ENCODE assay signal across 8 cellular contexts in genomic region chr1:181038399-181038873, GRCh38. TPM values are rescaled to one million over a fixed set of nuclear protein-coding genes. Genes with fewer than 3 reads are reported as not detected.
DNase-seq lines count a peak whose midpoint lies in the region; FAIRE-seq and TF ChIP-seq lines count a peak whose summit lies in the region.

No MANE protein-coding gene starts in this region.

- intact Hi-C loops in MCF 10A (cut with micrococcal nuclease), result loop anchor here (1.0 to 5.0 kb wide), 4 partner anchors 52 to 156 kb away; no protein-coding TSS in a partner anchor

- H3K27ac Mint-ChIP-seq in MCF 10A (ENCODE audit: low read depth, unreplicated experiment), result no peak overlapping the region

- no peaks in the 10 kb centered on the region for H3K27me3 Mint-ChIP-seq in MCF 10A (ENCODE audit: insufficient read depth, unreplicated experiment)

- H3K79me2 ChIP-seq in DOHH2 (ENCODE audit: control insufficient read depth, low read length), result peaks cover 25% of the 10 kb centered on the region
- H3K79me2 ChIP-seq in keratinocyte (ENCODE audit: control insufficient read depth, insufficient read depth, low read length), result peaks cover 3% of the 10 kb centered on the region

- POLR2A ChIA-PET in MCF 10A (lab: Yijun Ruan, JAX), result interaction anchor here (1.9 to 13.9 kb wide), 5 partner anchors 16 to 104 kb away, joined by 6 to 309 read pairs (median 67); partner anchors contain the start of genes IER5 and STX6

- no peaks in the 10 kb centered on the region for H3K9me2 ChIP-seq in DOHH2 (replicated peaks; ENCODE audit: control insufficient read depth, low read length)

- H3K9me3 ChIP-seq in DOHH2 (ENCODE audit: control insufficient read depth, insufficient read depth, low read length), result no peaks in the 10 kb centered on the region
- H3K9me3 ChIP-seq in keratinocyte (ENCODE audit: control insufficient read depth, low read depth, low read length), result no peaks in the 10 kb centered on the region

- H3K9ac ChIP-seq in keratinocyte (ENCODE audit: control insufficient read depth, extremely low read depth, insufficient read depth, low read length), result no peak overlapping the region

- H4K20me1 ChIP-seq in DOHH2 (ENCODE audit: control insufficient read depth, insufficient read depth, low read depth, low read length), result no peaks in the 10 kb centered on the region
- no peaks in the 10 kb centered on the region for H4K20me1 ChIP-seq in keratinocyte (ENCODE audit: control insufficient read depth, extremely low read depth, insufficient read depth, low read length)

- H3K9me1 ChIP-seq in keratinocyte (ENCODE audit: control insufficient read depth, extremely low read depth, insufficient read depth, low read length), result no peaks in the 10 kb centered on the region

- no peaks in the 10 kb centered on the region for H3F3A ChIP-seq in DOHH2 (ENCODE audit: control insufficient read depth, insufficient read depth)

- no peak overlapping the region for H2AFZ ChIP-seq in keratinocyte (ENCODE audit: control insufficient read depth, low read length)

- H3K4me1 Mint-ChIP-seq in MCF 10A (ENCODE audit: insufficient read depth, unreplicated experiment), result peaks cover 60% of the 10 kb centered on the region

- CTCF ChIA-PET in MCF 10A (lab: Yijun Ruan, JAX), result interaction anchor here (0.6 to 8.5 kb wide), 19 partner anchors 10 to 127 kb away, joined by 3 to 135 read pairs (median 4); partner anchors contain the start of gene STX6

- no peaks in the 10 kb centered on the region for H3K9me3 Mint-ChIP-seq in MCF 10A (ENCODE audit: unreplicated experiment)

- H3K4me3 ChIP-seq in DOHH2 (ENCODE audit: low read length) (no peak overlapping the region), HFF-Myc (replicated peaks; ENCODE audit: low read depth, low read length) (no peak overlapping the region), keratinocyte (ENCODE audit: control insufficient read depth in 2 of 3, extremely low read depth in 1 of 3, insufficient read depth in 2 of 3, low read depth in 1 of 3, low read length in 3 of 3) (no peak overlapping the region), coronary artery (no peak overlapping the region)

- no TSS peak for BruUV-seq in MCF 10A (replicated peaks; lab: Mats Ljungman, UMichigan)

- H3K4me1 ChIP-seq in DOHH2 (ENCODE audit: control insufficient read depth, low read length) (peaks cover 26% of the 10 kb centered on the region), keratinocyte (ENCODE audit: control insufficient read depth, extremely low read depth, insufficient read depth, low read length) (peaks cover 22% of the 10 kb centered on the region)

- no peak overlapping the region for H3K4me3 Mint-ChIP-seq in MCF 10A (ENCODE audit: unreplicated experiment)

- dilution Hi-C loops in keratinocyte (cut with MboI; ENCODE audit: extremely low pct_ligation_motif_present, low sequenced_read_pairs), result no loop called here

- FAIRE-seq in TTC549 (lab: Jason Lieb, UNC) (peak; percentile 9), keratinocyte (lab: Jason Lieb, UNC) (peak; percentile 72)

- H3K36me3 Mint-ChIP-seq in MCF 10A (ENCODE audit: insufficient read depth, unreplicated experiment), result peaks cover 21% of the 10 kb centered on the region

- H3K27me3 ChIP-seq in DOHH2 (ENCODE audit: control insufficient read depth, low read length), result no peaks in the 10 kb centered on the region
- no peaks in the 10 kb centered on the region for H3K27me3 ChIP-seq in keratinocyte (ENCODE audit: control insufficient read depth, extremely low read depth, insufficient read depth, low read length)

- TF ChIP-seq CTCF in DOHH2 (IDR thresholded peaks at IDR 0.05; ENCODE audit: low read depth, low read length, poor library complexity, severe bottlenecking) (peak; percentile 74), HFF-Myc (IDR thresholded peaks at IDR 0.05; ENCODE audit: low read depth, low read length, missing control alignments) (peak; percentile 77), MCF 10A (IDR thresholded peaks at IDR 0.05; ENCODE audit: unreplicated experiment) (peak; percentile 68), keratinocyte (optimal IDR thresholded peaks at IDR 0.05 in 1 of 3, IDR thresholded peaks at IDR 0.05 in 1 of 3, conservative IDR thresholded peaks at IDR 0.05 in 1 of 3; ENCODE audit: extremely low read depth in 1 of 3, insufficient read depth in 2 of 3, low read length in 3 of 3) (peak; percentile 74 to 93 (median 92)), coronary artery (IDR thresholded peaks at IDR 0.05) (no peak)

- DNase-seq in HFF-Myc (ENCODE audit: extremely low read depth, low read depth) (no peak), NCI-H2107 (lab: John Stamatoyannopoulos, UW) (peak; percentile 48), MCF 10A (ENCODE audit: unreplicated experiment) (peak; percentile 90), keratinocyte (ENCODE audit: low read depth, low spot score) (no peak), coronary artery (ENCODE audit: low spot score) (no peak)
- DNase-seq in stimulated activated CD4-positive, alpha-beta T cell treated with anti-CD3 and anti-CD28 coated beads, TNF-alpha, amount 100 ng/mL, for 24 hours (ENCODE audit: low read depth in 3 of 3), result peak; percentile 46 to 65 (median 53)

- H3K4me2 ChIP-seq in DOHH2 (ENCODE audit: low read length) (no peak overlapping the region), keratinocyte (ENCODE audit: control insufficient read depth, extremely low read depth, insufficient read depth, low read depth, low read length) (no peak overlapping the region)

- H3K27ac ChIP-seq in DOHH2 (ENCODE audit: low read depth, low read length) (no peak overlapping the region), keratinocyte (ENCODE audit: control insufficient read depth, insufficient read depth, low read length) (no peak overlapping the region), coronary artery (no peak overlapping the region)

- no peaks in the 10 kb centered on the region for H3K36me3 ChIP-seq in DOHH2 (ENCODE audit: control insufficient read depth, low read length)
- H3K36me3 ChIP-seq in keratinocyte (ENCODE audit: control insufficient read depth in 2 of 2, extremely low read depth in 1 of 2, insufficient read depth in 2 of 2, low read length in 2 of 2), result no peaks in the 10 kb centered on the region

RNA-seq across cellular contexts. Expression of gene MR1, which starts 4.7 kb away (rescaled TPM):
- total RNA-seq in MCF 10A (2022), result 33.4 and 46.6 TPM in 2 replicates
- polyA plus RNA-seq in keratinocyte, result 24.0 to 51.5 TPM (median 32.3 TPM) in 3 replicates
- polyA plus RNA-seq in keratinocyte (2011; ENCODE audit: low read depth), result 9.9 TPM
- 14.8 and 24.6 TPM in 2 replicates for polyA plus RNA-seq in keratinocyte (2011; cell fraction: cytosol; rRNA removed)
- 63.0 and 68.6 TPM in 2 replicates for polyA plus RNA-seq in keratinocyte (2011; cell fraction: nucleus; rRNA removed)
- polyA plus RNA-seq in keratinocyte (2012; ENCODE audit: low replicate concordance), result 16.5 and 17.2 TPM in 2 replicates
- polyA minus RNA-seq in keratinocyte, result 9.3 to 26.3 TPM (median 23.3 TPM) in 3 replicates
- 10.9 TPM for polyA minus RNA-seq in keratinocyte (2011; cell fraction: cytosol; rRNA and poly(A)+ RNA removed)
- polyA minus RNA-seq in keratinocyte (2011; cell fraction: nucleus; rRNA and poly(A)+ RNA removed), result 54.3 and 63.7 TPM in 2 replicates

RNA-seq across cellular contexts. Expression of gene STX6, which starts 15.8 kb away (rescaled TPM):
- total RNA-seq in MCF 10A (2022), result 34.6 and 44.4 TPM in 2 replicates
- polyA plus RNA-seq in keratinocyte, result 27.8 to 34.5 TPM (median 30.7 TPM) in 3 replicates
- 14.1 TPM for polyA plus RNA-seq in keratinocyte (2011; ENCODE audit: low read depth)
- polyA plus RNA-seq in keratinocyte (2011; cell fraction: cytosol; rRNA removed), result 23.2 and 30.9 TPM in 2 replicates
- polyA plus RNA-seq in keratinocyte (2011; cell fraction: nucleus; rRNA removed), result 26.3 and 29.6 TPM in 2 replicates
- 22.2 and 31.6 TPM in 2 replicates for polyA plus RNA-seq in keratinocyte (2012; ENCODE audit: low replicate concordance)
- 34.9 to 44.6 TPM (median 41.4 TPM) in 3 replicates for polyA minus RNA-seq in keratinocyte
- 30.3 TPM for polyA minus RNA-seq in keratinocyte (2011; cell fraction: cytosol; rRNA and poly(A)+ RNA removed)
- polyA minus RNA-seq in keratinocyte (2011; cell fraction: nucleus; rRNA and poly(A)+ RNA removed), result 22.2 and 36.7 TPM in 2 replicates

RNA-seq across cellular contexts. Expression of gene IER5, which starts 50.1 kb away (rescaled TPM):
- total RNA-seq in MCF 10A (2022), result 47.5 and 49.5 TPM in 2 replicates
- 18.1 to 22.5 TPM (median 20.0 TPM) in 3 replicates for polyA plus RNA-seq in keratinocyte
- 27.9 TPM for polyA plus RNA-seq in keratinocyte (2011; ENCODE audit: low read depth)
- 8.6 and 9.8 TPM in 2 replicates for polyA plus RNA-seq in keratinocyte (2011; cell fraction: cytosol; rRNA removed)
- polyA plus RNA-seq in keratinocyte (2011; cell fraction: nucleus; rRNA removed), result 32.8 and 33.5 TPM in 2 replicates
- polyA plus RNA-seq in keratinocyte (2012; ENCODE audit: low replicate concordance), result 23.4 and 50.4 TPM in 2 replicates
- 11.6 to 12.8 TPM (median 12.6 TPM) in 3 replicates for polyA minus RNA-seq in keratinocyte
- polyA minus RNA-seq in keratinocyte (2011; cell fraction: cytosol; rRNA and poly(A)+ RNA removed), result 27.2 TPM
- polyA minus RNA-seq in keratinocyte (2011; cell fraction: nucleus; rRNA and poly(A)+ RNA removed), result 23.8 and 28.0 TPM in 2 replicates

Comparison
In these comparisons a context has a peak if more than half of its experiments do, and no peak if none do; other contexts are left out.
1. DNase-seq: peak in NCI-H2107 (single experiment), MCF 10A (single experiment) and stimulated activated CD4-positive, alpha-beta T cell treated with anti-CD3 and anti-CD28 coated beads, TNF-alpha, amount 100 ng/mL, for 24 hours (3 of 3); none in HFF-Myc (single experiment), keratinocyte (single experiment) and coronary artery (single experiment).